9 cellular contexts compared by ENCODE assay signal in genomic region chr11:118007563-118008270, GRCh38. TPM values are rescaled to one million over a fixed set of nuclear protein-coding genes. Genes with fewer than 3 reads are reported as not detected.
A peak's percentile ranks its signal among the peaks of the same experiment; 100 is the strongest.
DNase-seq lines count a peak whose midpoint lies in the region; ATAC-seq and TF ChIP-seq lines count a peak whose summit lies in the region.
"Not testable (repeated sequence)": the region's sequence is repeated elsewhere in the genome, so short reads cannot be mapped to it uniquely, and the experiment has no call there.
"Had no signal": no experiment of that assay in that cellular context is flagged by ENCODE, and none has a peak within 500 bp of the region (broad histone marks: within the 10 kb centered on the region; RNA-seq: fewer than 3 reads in every experiment).

No MANE protein-coding gene starts in this region.

- intact Hi-C loops in activated CD8-positive, alpha-beta T cell treated with anti-CD3 and anti-CD28 coated beads for 36 hours (cut with micrococcal nuclease), result not testable (repeated sequence)

- peaks cover 60% of the 10 kb centered on the region for H3F3A ChIP-seq in DOHH2 (ENCODE audit: control insufficient read depth, insufficient read depth)

- peak overlapping the region; percentile 65 for H3K4me3 ChIP-seq in DOHH2 (ENCODE audit: low read length)

- not testable (repeated sequence) for H3K27me3 Mint-ChIP-seq in activated CD8-positive, alpha-beta T cell treated with anti-CD3 and anti-CD28 coated beads for 36 hours; central memory CD8-positive, alpha-beta T cell; stimulated activated memory B cell treated with anti-CD40 and anti-IgM and Interleukin-4, amounts not matched to agents 10 μg/mL and 1 μg/mL and 100 μg/mL, for 72 hours

- H3K9me3 ChIP-seq in DOHH2 (ENCODE audit: control insufficient read depth, insufficient read depth, low read length), result not testable (repeated sequence)

- H3K27ac Mint-ChIP-seq in activated CD8-positive, alpha-beta T cell treated with anti-CD3 and anti-CD28 coated beads for 36 hours, result peak overlapping the region; percentile 84
- peak overlapping the region; percentile 93 for H3K27ac Mint-ChIP-seq in central memory CD8-positive, alpha-beta T cell (ENCODE audit: low read depth)
- H3K27ac Mint-ChIP-seq in stimulated activated memory B cell treated with anti-CD40 and anti-IgM and Interleukin-4, amounts not matched to agents 10 μg/mL and 1 μg/mL and 100 μg/mL, for 72 hours, result peak overlapping the region; percentile 98

- H3K4me1 ChIP-seq in DOHH2 (ENCODE audit: control insufficient read depth, low read length), result peaks cover 99% of the 10 kb centered on the region

- H3K27me3 ChIP-seq in DOHH2 (ENCODE audit: control insufficient read depth, low read length), result not testable (repeated sequence)

- peak overlapping the region; percentile 73 for H3K4me2 ChIP-seq in DOHH2 (ENCODE audit: low read length)

- POLR2A ChIA-PET in activated CD8-positive, alpha-beta T cell treated with anti-CD3 and anti-CD28 coated beads for 36 hours (lab: Charles Lee), result interaction anchor here (1.1 to 33.1 kb wide), 6 partner anchors 13 to 43 kb away, joined by 3 to 710 read pairs (median 4); partner anchors contain the start of gene IL10RA

- H3K79me2 ChIP-seq in DOHH2 (ENCODE audit: control insufficient read depth, low read length), result not testable (repeated sequence)

- peaks cover 12% of the 10 kb centered on the region for H3K9me3 Mint-ChIP-seq in activated CD8-positive, alpha-beta T cell treated with anti-CD3 and anti-CD28 coated beads for 36 hours
- not testable (repeated sequence) for H3K9me3 Mint-ChIP-seq in central memory CD8-positive, alpha-beta T cell; stimulated activated memory B cell treated with anti-CD40 and anti-IgM and Interleukin-4, amounts not matched to agents 10 μg/mL and 1 μg/mL and 100 μg/mL, for 72 hours

- CTCF ChIA-PET in activated CD8-positive, alpha-beta T cell treated with anti-CD3 and anti-CD28 coated beads for 36 hours (lab: Charles Lee), result interaction anchor here (0.6 to 1.8 kb wide), 6 partner anchors 8 to 61 kb away, joined by 3 to 6 read pairs (median 6); no protein-coding TSS in a partner anchor

- H3K4me3 Mint-ChIP-seq in activated CD8-positive, alpha-beta T cell treated with anti-CD3 and anti-CD28 coated beads for 36 hours, result peak overlapping the region; percentile 38
- peak overlapping the region; percentile 66 for H3K4me3 Mint-ChIP-seq in central memory CD8-positive, alpha-beta T cell
- H3K4me3 Mint-ChIP-seq in stimulated activated memory B cell treated with anti-CD40 and anti-IgM and Interleukin-4, amounts not matched to agents 10 μg/mL and 1 μg/mL and 100 μg/mL, for 72 hours, result peak overlapping the region; percentile 57

- not testable (repeated sequence) for H4K20me1 ChIP-seq in DOHH2 (ENCODE audit: control insufficient read depth, insufficient read depth, low read depth, low read length)

- H3K9me2 ChIP-seq in DOHH2 (replicated peaks; ENCODE audit: control insufficient read depth, low read length), result not testable (repeated sequence)

- H3K27ac ChIP-seq in DOHH2 (ENCODE audit: low read depth, low read length), result peak overlapping the region; percentile 99

- H3K36me3 Mint-ChIP-seq in activated CD8-positive, alpha-beta T cell treated with anti-CD3 and anti-CD28 coated beads for 36 hours (ENCODE audit: low read depth), result peaks cover 16% of the 10 kb centered on the region
- H3K36me3 Mint-ChIP-seq in central memory CD8-positive, alpha-beta T cell (ENCODE audit: insufficient read depth), result peaks cover 16% of the 10 kb centered on the region
- H3K36me3 Mint-ChIP-seq in stimulated activated memory B cell treated with anti-CD40 and anti-IgM and Interleukin-4, amounts not matched to agents 10 μg/mL and 1 μg/mL and 100 μg/mL, for 72 hours, result not testable (repeated sequence)

- DNase-seq in OCI-M1 (lab: John Stamatoyannopoulos, UW), result peak; percentile 94
- peak; percentile 53 for DNase-seq in activated CD8-positive, alpha-beta T cell treated with anti-CD3 and anti-CD28 coated beads for 36 hours
- peak; percentile 23 to 45 for DNase-seq in central memory CD8-positive, alpha-beta T cell (ENCODE audit: low spot score in 2 of 2)
- peak; percentile 42 for DNase-seq in medulla oblongata (ENCODE audit: extremely low spot score)

- not testable (repeated sequence) for H3K36me3 ChIP-seq in DOHH2 (ENCODE audit: control insufficient read depth, low read length)

- ATAC-seq in GM21447 (IDR thresholded peaks at IDR 0.05; ENCODE audit: unreplicated experiment) (peak; percentile 46), HG03280 (IDR thresholded peaks at IDR 0.05; ENCODE audit: unreplicated experiment) (peak; percentile 40)
- ATAC-seq in activated CD8-positive, alpha-beta T cell treated with anti-CD3 and anti-CD28 coated beads for 36 hours, result peak; percentile 29
- ATAC-seq in central memory CD8-positive, alpha-beta T cell (replicated peaks; ENCODE audit: extremely low read depth, poor library complexity, severe bottlenecking), result peak; percentile 80
- ATAC-seq in stimulated activated memory B cell treated with anti-CD40 and anti-IgM and Interleukin-4, amounts not matched to agents 10 μg/mL and 1 μg/mL and 100 μg/mL, for 72 hours, result peak; percentile 61

- peaks cover 96% of the 10 kb centered on the region for H3K4me1 Mint-ChIP-seq in activated CD8-positive, alpha-beta T cell treated with anti-CD3 and anti-CD28 coated beads for 36 hours (ENCODE audit: low read depth)
- peaks cover 100% of the 10 kb centered on the region for H3K4me1 Mint-ChIP-seq in central memory CD8-positive, alpha-beta T cell
- peaks cover 100% of the 10 kb centered on the region for H3K4me1 Mint-ChIP-seq in stimulated activated memory B cell treated with anti-CD40 and anti-IgM and Interleukin-4, amounts not matched to agents 10 μg/mL and 1 μg/mL and 100 μg/mL, for 72 hours

- not testable (repeated sequence) for TF ChIP-seq CTCF in DOHH2 (IDR thresholded peaks at IDR 0.05; ENCODE audit: low read depth, low read length, poor library complexity, severe bottlenecking); activated CD8-positive, alpha-beta T cell treated with anti-CD3 and anti-CD28 coated beads for 36 hours (IDR thresholded peaks at IDR 0.05)

RNA-seq across cellular contexts. Expression of gene IL10RA, which starts 21.5 kb away (rescaled TPM):
- 10 to 100 TPM; 73.3 to 80.9 TPM for total RNA-seq in activated CD8-positive, alpha-beta T cell treated with anti-CD3 and anti-CD28 coated beads for 36 hours
- total RNA-seq: fibroblast of villous mesenchyme had no signal

Comparison
In these comparisons a context has a peak if more than half of its experiments do, and no peak if none do; other contexts are left out.
1. Peak in every context shown above with its lines: DNase-seq, ATAC-seq, H3K4me3 ChIP-seq and H3K27ac ChIP-seq.
2. ATAC-seq: peak in every context shown above with its lines; median percentile 80 in central memory CD8-positive, alpha-beta T cell; 61 in stimulated activated memory B cell treated with anti-CD40 and anti-IgM and Interleukin-4, amounts not matched to agents 10 μg/mL and 1 μg/mL and 100 μg/mL, for 72 hours; 46 in GM21447; 40 in HG03280; 29 in activated CD8-positive, alpha-beta T cell treated with anti-CD3 and anti-CD28 coated beads for 36 hours.
3. DNase-seq: peak in every context shown above with its lines; median percentile 94 in OCI-M1; 53 in activated CD8-positive, alpha-beta T cell treated with anti-CD3 and anti-CD28 coated beads for 36 hours; 42 in medulla oblongata; 34 in central memory CD8-positive, alpha-beta T cell.